Comparison of ENCODE assay signal across 9 cellular contexts in the genomic region with DNA sequence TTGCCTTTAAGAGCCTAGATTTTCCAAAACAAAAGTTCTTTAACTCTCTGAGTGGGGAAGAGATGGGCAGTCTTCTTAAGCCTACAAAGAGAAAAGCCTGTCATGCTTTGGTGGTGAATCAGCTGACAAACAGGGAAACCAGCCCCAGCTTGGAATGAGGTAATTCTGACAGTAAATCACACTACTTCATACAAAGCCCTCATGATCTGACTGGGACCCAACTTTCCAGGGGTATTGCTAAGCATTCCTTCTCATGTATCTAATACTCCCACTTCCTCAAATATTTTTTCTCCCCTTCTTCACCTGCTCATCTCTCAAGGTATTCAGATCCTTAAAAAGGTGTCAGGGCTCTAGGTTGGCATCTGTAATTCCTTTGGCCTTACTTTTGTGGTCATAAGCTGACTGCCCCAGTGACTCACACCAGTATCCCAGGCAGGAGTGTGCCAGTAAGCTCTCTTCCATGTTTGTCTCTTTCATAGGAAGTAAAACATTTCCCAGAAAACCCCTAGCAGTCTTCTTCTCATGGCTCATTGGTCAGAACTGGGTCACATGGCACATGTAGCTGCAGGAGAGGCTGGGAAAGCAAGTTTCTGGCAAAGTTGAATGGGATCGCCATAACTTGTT. TPM values are rescaled to one million over a fixed set of nuclear protein-coding genes. Genes with fewer than 3 reads are reported as not detected.
A peak's percentile ranks its signal among the peaks of the same experiment; 100 is the strongest.
DNase-seq lines count a peak whose midpoint lies in the region; ATAC-seq and TF ChIP-seq lines count a peak whose summit lies in the region.
"Had no signal": no experiment of that assay in that cellular context is flagged by ENCODE, and none has a peak within 500 bp of the region (broad histone marks: within the 10 kb centered on the region; RNA-seq: fewer than 3 reads in every experiment).

No MANE protein-coding gene starts in this region.

- CTCF ChIA-PET in OCI-LY7 (lab: Charles Lee; ENCODE audit: unreplicated experiment): no interaction called here

- H3K9me2 ChIP-seq in OCI-LY7 (ENCODE audit: insufficient read depth, low read length): no peaks in the 10 kb centered on the region

- intact Hi-C loops in OCI-LY7 (cut with micrococcal nuclease; ENCODE audit: unreplicated experiment): no loop called here

- H3K4me3 Mint-ChIP-seq in stimulated activated naive CD8-positive, alpha-beta T cell treated with anti-CD3 and anti-CD28 coated beads, Interleukin-15, amount 100 ng/mL, for 72 hours: no peak overlapping the region
- H3K4me3 Mint-ChIP-seq: activated naive CD8-positive, alpha-beta T cell had no signal

- peaks cover 52% of the 10 kb centered on the region for H3K4me1 ChIP-seq in foreskin keratinocyte
- no peaks in the 10 kb centered on the region for H3K4me1 ChIP-seq in OCI-LY7 (ENCODE audit: insufficient read depth, low read length, poor library complexity, severe bottlenecking)

- H3K27ac ChIP-seq in foreskin keratinocyte: peak overlapping the region; percentile 89
- no peak overlapping the region for H3K27ac ChIP-seq in OCI-LY7 (ENCODE audit: low read depth, low read length, poor library complexity, severe bottlenecking)

- no TSS peak for BruUV-seq in OCI-LY7 (replicated peaks; lab: Mats Ljungman, UMichigan)

- no peak for TF ChIP-seq CTCF in foreskin keratinocyte (conservative IDR thresholded peaks at IDR 0.05)
- no peak for TF ChIP-seq CTCF in OCI-LY7 (conservative IDR thresholded peaks at IDR 0.05; ENCODE audit: low read length)

- peak; percentile 87 for DNase-seq in H4 (ENCODE audit: low spot score)
- peak; percentile 61 for DNase-seq in SK-MEL-5 (ENCODE audit: low read depth, low spot score)
- peak; percentile 98 to 99 for DNase-seq in foreskin keratinocyte
- DNase-seq in smooth muscle cell of the brain vasculature (ENCODE audit: low read depth, low spot score): peak; percentile 83
- DNase-seq in stimulated activated naive CD8-positive, alpha-beta T cell treated with anti-CD3 and anti-CD28 coated beads, Interleukin-15, amount 100 ng/mL, for 72 hours: no peak
- DNase-seq in OCI-LY7 (ENCODE audit: low spot score): no peak
- no peak for DNase-seq in stimulated activated CD4-positive, alpha-beta T cell treated with anti-CD3 and anti-CD28 coated beads, Interleukin-2, amount 100 ng/mL, for 24 hours

- no peaks in the 10 kb centered on the region for H3K79me2 ChIP-seq in OCI-LY7 (ENCODE audit: insufficient read depth, low read depth, low read length)

- no peak overlapping the region for H3K4me2 ChIP-seq in OCI-LY7 (ENCODE audit: low read length)

- in situ Hi-C loops in SK-MEL-5 (cut with HindIII; ENCODE audit: low pct_unique_long_range_greater_than_20kb, low sequenced_read_pairs): no loop called here

- H3K27me3 ChIP-seq in foreskin keratinocyte: no peaks in the 10 kb centered on the region

- peak; percentile 80 for ATAC-seq in foreskin keratinocyte
- ATAC-seq in stimulated activated naive CD8-positive, alpha-beta T cell treated with anti-CD3 and anti-CD28 coated beads, Interleukin-15, amount 100 ng/mL, for 72 hours: no peak
- ATAC-seq in GM18909 (IDR thresholded peaks at IDR 0.05; ENCODE audit: poor library complexity, unreplicated experiment): no peak

- peak overlapping the region in 1 of 2 donors; percentile 22 for H3K27ac Mint-ChIP-seq in stimulated activated naive CD8-positive, alpha-beta T cell treated with anti-CD3 and anti-CD28 coated beads, Interleukin-15, amount 100 ng/mL, for 72 hours
- H3K27ac Mint-ChIP-seq: activated naive CD8-positive, alpha-beta T cell had no signal

- peaks cover 46% of the 10 kb centered on the region for H3K4me1 Mint-ChIP-seq in stimulated activated naive CD8-positive, alpha-beta T cell treated with anti-CD3 and anti-CD28 coated beads, Interleukin-15, amount 100 ng/mL, for 72 hours

- peaks cover 6% of the 10 kb centered on the region for H3K27me3 Mint-ChIP-seq in stimulated activated naive CD8-positive, alpha-beta T cell treated with anti-CD3 and anti-CD28 coated beads, Interleukin-15, amount 100 ng/mL, for 72 hours

- H3K9me3 Mint-ChIP-seq in stimulated activated naive CD8-positive, alpha-beta T cell treated with anti-CD3 and anti-CD28 coated beads, Interleukin-15, amount 100 ng/mL, for 72 hours: peaks cover 0 to 4% of the 10 kb centered on the region in 2 donors

- no peaks in the 10 kb centered on the region for H3K9me3 ChIP-seq in OCI-LY7 (ENCODE audit: low read length)

- H3K4me3 ChIP-seq in OCI-LY7 (ENCODE audit: low read depth, low read length, poor library complexity, severe bottlenecking): no peak overlapping the region

- H3K36me3 ChIP-seq in OCI-LY7 (ENCODE audit: insufficient read depth, low read length): no peaks in the 10 kb centered on the region

- H2AFZ ChIP-seq in OCI-LY7 (ENCODE audit: low read length): no peak overlapping the region

- H4K20me1 ChIP-seq in OCI-LY7 (ENCODE audit: insufficient read depth, low read length): no peaks in the 10 kb centered on the region

- POLR2A ChIA-PET in OCI-LY7 (lab: Charles Lee): no interaction called here

RNA-seq across cellular contexts. Expression of gene TBC1D22B, which starts 15.0 kb away (rescaled TPM):
- total RNA-seq in H4 (2014; rRNA removed; shearing (Covaris generic)): 5.1 and 6.8 TPM in 2 replicates
- total RNA-seq in SK-MEL-5 (2014; rRNA removed; shearing (Covaris generic)): 6.5 and 7.1 TPM in 2 replicates
- 10.2 and 10.7 TPM in 2 replicates for polyA plus RNA-seq in SK-MEL-5 (2015; cell fraction: cytosol; rRNA removed)
- 9.3 and 9.8 TPM in 2 replicates for polyA plus RNA-seq in SK-MEL-5 (2015; cell fraction: nucleus; rRNA removed)
- total RNA-seq in foreskin keratinocyte (11.0 and 11.1 TPM in 2 replicates), OCI-LY7 (2022) (12.3 and 13.4 TPM in 2 replicates)
- polyA plus RNA-seq in foreskin keratinocyte: 6.3 and 7.3 TPM in 2 replicates
- total RNA-seq in OCI-LY7 (2014; rRNA removed; shearing (Covaris generic)): 8.0 and 8.7 TPM in 2 replicates

RNA-seq across cellular contexts. Expression of gene TMEM217, which starts 15.4 kb away (rescaled TPM):
- total RNA-seq in H4 (2014; rRNA removed; shearing (Covaris generic)): 1.1 and 1.6 TPM in 2 replicates
- 0.11 and 0.40 TPM in 2 replicates for total RNA-seq in SK-MEL-5 (2014; rRNA removed; shearing (Covaris generic))
- polyA plus RNA-seq in SK-MEL-5 (2015; cell fraction: cytosol; rRNA removed): 0.14 and 1.2 TPM in 2 replicates
- not detected in 2 replicates for polyA plus RNA-seq in SK-MEL-5 (2015; cell fraction: nucleus; rRNA removed)
- 0.63 and 0.78 TPM in 2 replicates for total RNA-seq in foreskin keratinocyte
- polyA plus RNA-seq in foreskin keratinocyte: 0.44 and 0.60 TPM in 2 replicates
- total RNA-seq in OCI-LY7 (2014; rRNA removed; shearing (Covaris generic)): not detected in 2 replicates
- 0.34 TPM in 1 of 2 replicates, not detected in the other for total RNA-seq in OCI-LY7 (2022)

Comparison
In these comparisons a context has a peak if more than half of its experiments do, and no peak if none do; other contexts are left out.
1. DNase-seq: peak in H4 (single experiment), SK-MEL-5 (single experiment), foreskin keratinocyte (2 of 2) and smooth muscle cell of the brain vasculature (single experiment); none in stimulated activated naive CD8-positive, alpha-beta T cell treated with anti-CD3 and anti-CD28 coated beads, Interleukin-15, amount 100 ng/mL, for 72 hours (0 of 2), OCI-LY7 (single experiment) and stimulated activated CD4-positive, alpha-beta T cell treated with anti-CD3 and anti-CD28 coated beads, Interleukin-2, amount 100 ng/mL, for 24 hours (0 of 2).